In genomic region chr12:45728625-45729232, GRCh38 we compare ENCODE assay signal across 8 cellular contexts. TPM values are rescaled to one million over a fixed set of nuclear protein-coding genes. Genes with fewer than 3 reads are reported as not detected.
DNase-seq lines count a peak whose midpoint lies in the region; ATAC-seq and TF ChIP-seq lines count a peak whose summit lies in the region.

No MANE protein-coding gene starts in this region.

- H3K27me3 ChIP-seq in WERI-Rb-1 (ENCODE audit: insufficient read depth, low read depth, severe bottlenecking), result no peaks in the 10 kb centered on the region
- H3K27me3 ChIP-seq in mammary epithelial cell (ENCODE audit: insufficient read depth, low read length), result no peaks in the 10 kb centered on the region
- H3K27me3 ChIP-seq in smooth muscle cell (ENCODE audit: low read depth), result no peaks in the 10 kb centered on the region

- CTCF ChIA-PET in mammary epithelial cell (lab: Charles Lee; ENCODE audit: low non-redundant PET), result interaction anchor here (0.6 to 0.7 kb wide), 7 partner anchors 9 to 1223 kb away, joined by 3 to 15 read pairs (median 4); no protein-coding TSS in a partner anchor

- WGBS in mammary epithelial cell (ENCODE audit: low coverage, missing lambda C conversion rate), result 5% methylated on average over 23 of the region's 66 CpGs
- WGBS in smooth muscle cell (ENCODE audit: low lambda C conversion rate), result 1% methylated on average over 41 of the region's 66 CpGs

- peak overlapping the region; percentile 97 for H2AFZ ChIP-seq in mammary epithelial cell (ENCODE audit: low read depth, low read length)
- H2AFZ ChIP-seq in smooth muscle cell (ENCODE audit: low read depth), result peak overlapping the region; percentile 97

- peaks cover 21% of the 10 kb centered on the region for H3F3A ChIP-seq in smooth muscle cell (ENCODE audit: low read depth)

- H3K79me2 ChIP-seq in mammary epithelial cell (ENCODE audit: insufficient read depth, low read length), result peaks cover 72% of the 10 kb centered on the region
- H3K79me2 ChIP-seq in smooth muscle cell (ENCODE audit: low read depth), result peaks cover 57% of the 10 kb centered on the region

- peak overlapping the region; percentile 85 for H3K9ac ChIP-seq in mammary epithelial cell (ENCODE audit: insufficient read depth, low read length)
- H3K9ac ChIP-seq in smooth muscle cell (ENCODE audit: low read depth), result peak overlapping the region; percentile 95

- no peaks in the 10 kb centered on the region for H4K20me1 ChIP-seq in mammary epithelial cell (ENCODE audit: insufficient read depth, low read length)
- peaks cover 29% of the 10 kb centered on the region for H4K20me1 ChIP-seq in smooth muscle cell (ENCODE audit: low read depth)

- no TSS peak for BruUV-seq in mammary epithelial cell (replicated peaks; lab: Mats Ljungman, UMichigan)

- TF ChIP-seq CTCF in AG09309 (IDR thresholded peaks at IDR 0.05; ENCODE audit: control insufficient read depth, insufficient read depth, low read depth, low read length, missing control alignments) (peak; percentile 74), WERI-Rb-1 (IDR thresholded peaks at IDR 0.05; ENCODE audit: low read depth, low read length) (peak; percentile 92), mammary epithelial cell (conservative IDR thresholded peaks at IDR 0.05 in 1 of 2, IDR thresholded peaks at IDR 0.05 in 1 of 2; ENCODE audit: extremely low read depth in 1 of 2, insufficient read depth in 1 of 2, low read depth in 1 of 2, low read length in 2 of 2) (peak; percentile 84), smooth muscle cell (IDR thresholded peaks at IDR 0.05; ENCODE audit: borderline replicate concordance, insufficient read depth, poor library complexity, severe bottlenecking) (peak; percentile 89)

- peak overlapping the region; percentile 99 for H3K27ac ChIP-seq in WERI-Rb-1
- peak overlapping the region; percentile 90 for H3K27ac ChIP-seq in mammary epithelial cell (ENCODE audit: insufficient read depth, low read depth, low read length)
- peak overlapping the region; percentile 93 for H3K27ac ChIP-seq in smooth muscle cell (ENCODE audit: low read depth)

- dilution Hi-C loops in mammary epithelial cell (cut with HindIII; ENCODE audit: low sequenced_read_pairs), result no loop called here

- in situ Hi-C loops in mammary epithelial cell (cut with MboI; ENCODE audit: low sequenced_read_pairs in 2 of 2), result loop anchor here in 1 of 2 donors (10.0 to 25.0 kb wide), 2 partner anchors 184 to 516 kb away; partner anchors contain the start of gene ANO6

- H3K9me3 ChIP-seq in WERI-Rb-1 (ENCODE audit: severe bottlenecking) (no peaks in the 10 kb centered on the region), mammary epithelial cell (replicated peaks; ENCODE audit: insufficient read depth, low read length) (no peaks in the 10 kb centered on the region), smooth muscle cell (replicated peaks; ENCODE audit: low read depth) (no peaks in the 10 kb centered on the region)

- H3K36me3 ChIP-seq in WERI-Rb-1, result peaks cover 14% of the 10 kb centered on the region
- no peaks in the 10 kb centered on the region for H3K36me3 ChIP-seq in mammary epithelial cell (ENCODE audit: insufficient read depth, low read length)
- H3K36me3 ChIP-seq in smooth muscle cell (ENCODE audit: low read depth), result no peaks in the 10 kb centered on the region

- H3K4me1 ChIP-seq in mammary epithelial cell (ENCODE audit: insufficient read depth, low read length), result peaks cover 9% of the 10 kb centered on the region
- H3K4me1 ChIP-seq in smooth muscle cell (ENCODE audit: low read depth), result peaks cover 43% of the 10 kb centered on the region

- DNase-seq in AG09309 (ENCODE audit: low read depth) (peak; percentile 83), NCI-H2196 (lab: John Stamatoyannopoulos, UW; ENCODE audit: unreplicated experiment) (peak; percentile 96), WERI-Rb-1 (peak; percentile 98), mammary epithelial cell (peak; percentile 97), iPS-NIHi7 (ENCODE audit: extremely low spot score) (peak; percentile 78), smooth muscle cell (lab: John Stamatoyannopoulos, UW; ENCODE audit: unreplicated experiment) (peak; percentile 81)

- intact Hi-C loops in mammary epithelial cell (cut with micrococcal nuclease), result loop anchor here (2.0 to 5.0 kb wide), 4 partner anchors 16 to 511 kb away; partner anchors contain the start of gene ANO6

- H3K4me3 ChIP-seq in AG09309 (ENCODE audit: control insufficient read depth, low read depth, low read length) (peak overlapping the region; percentile 89), WERI-Rb-1 (ENCODE audit: low read depth, low read length) (peak overlapping the region; percentile 78), mammary epithelial cell (replicated peaks in 1 of 3; ENCODE audit: insufficient read depth in 1 of 3, low read depth in 2 of 3, low read length in 3 of 3) (peak overlapping the region; percentile 77 to 99 (median 86)), smooth muscle cell (peak overlapping the region; percentile 87)

- H3K4me2 ChIP-seq in mammary epithelial cell (ENCODE audit: insufficient read depth, low read depth, low read length) (peak overlapping the region; percentile 97), smooth muscle cell (peak overlapping the region; percentile 85)

- ATAC-seq in GM18907 (IDR thresholded peaks at IDR 0.05; ENCODE audit: unreplicated experiment) (peak; percentile 65), HG03139 (IDR thresholded peaks at IDR 0.05; ENCODE audit: unreplicated experiment) (peak; percentile 48)

RNA-seq across cellular contexts. Expression of gene ARID2, which starts 0.8 kb away (rescaled TPM):
- 10 to 100 TPM; 22.2 to 24.3 TPM for total RNA-seq in mammary epithelial cell
- 13.8 TPM for polyA plus RNA-seq in mammary epithelial cell
- 15.7 TPM for polyA minus RNA-seq in mammary epithelial cell
- 36.2 and 37.2 TPM in 2 replicates for total RNA-seq in smooth muscle cell
- polyA plus RNA-seq in smooth muscle cell, result 8.2 and 9.9 TPM in 2 replicates

Comparison
In these comparisons a context has a peak if more than half of its experiments do, and no peak if none do; other contexts are left out.
1. Peak in every context shown above with its lines: DNase-seq, ATAC-seq, H3K4me3 ChIP-seq and H3K27ac ChIP-seq.